In genomic region chr2:45610281-45611019, GRCh38 we compare ENCODE assay signal across 1 cellular context.
TF ChIP-seq lines count a peak whose summit lies in the region.

No MANE protein-coding gene starts in this region.

TF ChIP-seq in GM23338, 12 proteins besides CTCF, POLR2A, EP300 and RAD21 (continued from another document):
- TF ChIP-seq JUNB (IDR thresholded peaks at IDR 0.05; ENCODE audit: unreplicated experiment) (no peak), ETS1 (IDR thresholded peaks at IDR 0.05) (no peak), REST (IDR thresholded peaks at IDR 0.05; ENCODE audit: unreplicated experiment) (no peak), ZNF331 (CRISPR knock-in tag; IDR thresholded peaks at IDR 0.05; ENCODE audit: low read depth) (no peak), POLR2AphosphoS5 (IDR thresholded peaks at IDR 0.05; ENCODE audit: low read depth) (no peak; the same call in 1 of the 2 replicates), EZH2phosphoT487 (IDR thresholded peaks at IDR 0.05; ENCODE audit: unreplicated experiment) (no peak), ZNF462 (CRISPR knock-in tag; IDR thresholded peaks at IDR 0.05) (no peak), STAT1 (IDR thresholded peaks at IDR 0.05; ENCODE audit: unreplicated experiment) (no peak), EZH2 (IDR thresholded peaks at IDR 0.05; ENCODE audit: low read depth, unreplicated experiment) (no peak), ZNF114 (CRISPR knock-in tag; IDR thresholded peaks at IDR 0.05) (no peak), NANOG (IDR thresholded peaks at IDR 0.05; ENCODE audit: borderline replicate concordance) (no peak)
